ENCODE assay signal across 16 cellular contexts in the genomic region with DNA sequence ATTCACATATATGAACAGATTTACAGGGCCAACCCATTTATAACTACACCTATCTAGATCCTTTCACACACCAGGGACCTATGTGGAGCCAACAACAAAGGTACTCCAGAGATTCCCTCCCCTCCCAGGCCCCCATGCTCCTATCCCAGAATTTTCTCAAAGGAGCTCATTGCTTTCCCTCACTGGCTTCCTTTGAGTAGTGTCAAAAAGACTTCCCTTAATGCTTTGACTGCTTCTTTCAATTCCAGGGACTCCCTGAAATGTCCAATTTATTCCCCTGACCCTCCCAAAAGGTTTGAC. TPM values are rescaled to one million over a fixed set of nuclear protein-coding genes. Genes with fewer than 3 reads are reported as not detected.
DNase-seq lines count a peak whose midpoint lies in the region; ATAC-seq and TF ChIP-seq lines count a peak whose summit lies in the region.
"Had no signal": no experiment of that assay in that cellular context is flagged by ENCODE, and none has a peak within 500 bp of the region (broad histone marks: within the 10 kb centered on the region; RNA-seq: fewer than 3 reads in every experiment).

No MANE protein-coding gene starts in this region.

- POLR2A ChIA-PET in activated CD4-positive, alpha-beta memory T cell treated with anti-CD3 and anti-CD28 coated beads, Interleukin-2, amount 10 ng/mL, durations not matched to agents 7 days and 5 days (lab: Charles Lee), result no interaction called here
- POLR2A ChIA-PET in activated CD4-positive, alpha-beta memory T cell treated with anti-CD3 and anti-CD28 coated beads for 36 hours (lab: Charles Lee), result no interaction called here

- H3K9me3 ChIP-seq in SK-N-MC (ENCODE audit: low read depth, low read length), result no peaks in the 10 kb centered on the region
- H3K9me3 ChIP-seq in cardiac muscle cell (ENCODE audit: low read depth), result no peaks in the 10 kb centered on the region
- no peaks in the 10 kb centered on the region for H3K9me3 ChIP-seq in gastrocnemius medialis
- H3K9me3 ChIP-seq: BLaER1 had no signal

- intact Hi-C loops in activated CD4-positive, alpha-beta memory T cell treated with anti-CD3 and anti-CD28 coated beads for 36 hours (cut with micrococcal nuclease), result no loop called here
- intact Hi-C loops in gastrocnemius medialis (cut with DNase I; ENCODE audit: low total_unique reads), result loop anchor here (2.0 kb wide), 1 partner anchor 46 kb away; a partner anchor contains a TSS

- peaks cover 8% of the 10 kb centered on the region for H3K4me1 Mint-ChIP-seq in activated CD4-positive, alpha-beta memory T cell treated with anti-CD3 and anti-CD28 coated beads, Interleukin-2, amount 10 ng/mL, durations not matched to agents 7 days and 5 days
- no peaks in the 10 kb centered on the region for H3K4me1 Mint-ChIP-seq in activated CD4-positive, alpha-beta memory T cell treated with anti-CD3 and anti-CD28 coated beads for 36 hours (ENCODE audit: low read depth)

- DNase-seq in activated CD4-positive, alpha-beta memory T cell treated with anti-CD3 and anti-CD28 coated beads, Interleukin-2, amount 10 ng/mL, durations not matched to agents 7 days and 5 days, result no peak
- DNase-seq in activated CD4-positive, alpha-beta memory T cell treated with anti-CD3 and anti-CD28 coated beads for 36 hours, result no peak
- no peak for DNase-seq in SK-N-MC (ENCODE audit: low read depth, low spot score)
- DNase-seq in cardiac muscle cell (ENCODE audit: low read depth in 1 of 2, low spot score in 1 of 2), result no peak
- no peak for DNase-seq in gastrocnemius medialis
- DNase-seq in NCI-H187 treated with DMSO at 0.1 percent for 48 hours (lab: John Stamatoyannopoulos, UW), result no peak
- DNase-seq in NCI-H1694 treated with DMSO at 0.1 percent for 48 hours (lab: John Stamatoyannopoulos, UW), result no peak
- DNase-seq: activated naive CD4-positive, alpha-beta T cell; dorsolateral prefrontal cortex; hippocampal formation; MV-4-11; NCI-H524; small intestine had no signal

- ATAC-seq in gastrocnemius medialis, result peak in 1 of 2 donors; percentile 4
- ATAC-seq in HG03045 (IDR thresholded peaks at IDR 0.05; ENCODE audit: unreplicated experiment), result no peak

- no peaks in the 10 kb centered on the region for H3K27me3 Mint-ChIP-seq in activated CD4-positive, alpha-beta memory T cell treated with anti-CD3 and anti-CD28 coated beads, Interleukin-2, amount 10 ng/mL, durations not matched to agents 7 days and 5 days
- H3K27me3 Mint-ChIP-seq in activated CD4-positive, alpha-beta memory T cell treated with anti-CD3 and anti-CD28 coated beads for 36 hours, result no peaks in the 10 kb centered on the region

- H3K4me1 ChIP-seq in cardiac muscle cell (ENCODE audit: low read depth) (peaks cover 11% of the 10 kb centered on the region), gastrocnemius medialis (peaks cover 54 to 67% of the 10 kb centered on the region in 2 donors)
- H3K4me1 ChIP-seq: BLaER1 had no signal

- H3K27ac Mint-ChIP-seq in activated CD4-positive, alpha-beta memory T cell treated with anti-CD3 and anti-CD28 coated beads, Interleukin-2, amount 10 ng/mL, durations not matched to agents 7 days and 5 days, result no peak overlapping the region
- no peak overlapping the region for H3K27ac Mint-ChIP-seq in activated CD4-positive, alpha-beta memory T cell treated with anti-CD3 and anti-CD28 coated beads for 36 hours
- H3K27ac Mint-ChIP-seq: brain had no signal

- H3K4me3 Mint-ChIP-seq in activated CD4-positive, alpha-beta memory T cell treated with anti-CD3 and anti-CD28 coated beads, Interleukin-2, amount 10 ng/mL, durations not matched to agents 7 days and 5 days, result peak overlapping the region; percentile 1
- no peak overlapping the region for H3K4me3 Mint-ChIP-seq in activated CD4-positive, alpha-beta memory T cell treated with anti-CD3 and anti-CD28 coated beads for 36 hours
- H3K4me3 Mint-ChIP-seq: brain had no signal

- CTCF ChIA-PET in activated CD4-positive, alpha-beta memory T cell treated with anti-CD3 and anti-CD28 coated beads, Interleukin-2, amount 10 ng/mL, durations not matched to agents 7 days and 5 days (lab: Charles Lee), result no interaction called here
- CTCF ChIA-PET in activated CD4-positive, alpha-beta memory T cell treated with anti-CD3 and anti-CD28 coated beads for 36 hours (lab: Charles Lee), result interaction anchor here (0.7 kb wide), 1 partner anchor 9 kb away, joined by 3 read pairs; no protein-coding TSS in a partner anchor

- H3K4me3 ChIP-seq in SK-N-MC, result no peak overlapping the region
- no peak overlapping the region for H3K4me3 ChIP-seq in cardiac muscle cell
- peak overlapping the region in 2 of 4 donors; percentile 44 to 47 for H3K4me3 ChIP-seq in gastrocnemius medialis
- H3K4me3 ChIP-seq: BLaER1, dorsolateral prefrontal cortex had no signal

- peak overlapping the region; percentile 63 for H3K27ac ChIP-seq in SK-N-MC
- H3K27ac ChIP-seq in cardiac muscle cell, result peak overlapping the region; percentile 59
- peak overlapping the region; percentile 74 to 84 (median 77) for H3K27ac ChIP-seq in gastrocnemius medialis
- H3K27ac ChIP-seq: BLaER1, dorsolateral prefrontal cortex had no signal

- H3K27me3 ChIP-seq in cardiac muscle cell, result no peaks in the 10 kb centered on the region
- H3K27me3 ChIP-seq in gastrocnemius medialis, result no peaks in the 10 kb centered on the region
- H3K27me3 ChIP-seq: BLaER1, dorsolateral prefrontal cortex had no signal

- no peak for TF ChIP-seq CTCF in cardiac muscle cell (IDR thresholded peaks at IDR 0.05; ENCODE audit: low read depth, low read length)
- no peak for TF ChIP-seq CTCF in gastrocnemius medialis (IDR thresholded peaks at IDR 0.05 in 4 of 5, conservative IDR thresholded peaks at IDR 0.05 in 1 of 5)

- H3K36me3 ChIP-seq in SK-N-MC (ENCODE audit: insufficient read depth, low read length) (no peaks in the 10 kb centered on the region), cardiac muscle cell (no peaks in the 10 kb centered on the region), gastrocnemius medialis (no peaks in the 10 kb centered on the region)
- H3K36me3 ChIP-seq: BLaER1 had no signal

- in situ Hi-C loops in gastrocnemius medialis (cut with MboI; ENCODE audit: low sequenced_read_pairs in 4 of 4), result no loop called here

- no peaks in the 10 kb centered on the region for H3K9me3 Mint-ChIP-seq in activated CD4-positive, alpha-beta memory T cell treated with anti-CD3 and anti-CD28 coated beads, Interleukin-2, amount 10 ng/mL, durations not matched to agents 7 days and 5 days
- H3K9me3 Mint-ChIP-seq in activated CD4-positive, alpha-beta memory T cell treated with anti-CD3 and anti-CD28 coated beads for 36 hours, result no peaks in the 10 kb centered on the region
- H3K9me3 Mint-ChIP-seq: brain had no signal

- no peak for TF ChIP-seq POLR2A in gastrocnemius medialis (IDR thresholded peaks at IDR 0.05)

- H3K9ac ChIP-seq in SK-N-MC (ENCODE audit: insufficient read length), result no peak overlapping the region
- H3K9ac ChIP-seq: BLaER1 had no signal

- H3K36me3 Mint-ChIP-seq in activated CD4-positive, alpha-beta memory T cell treated with anti-CD3 and anti-CD28 coated beads, Interleukin-2, amount 10 ng/mL, durations not matched to agents 7 days and 5 days (ENCODE audit: low read depth), result no peaks in the 10 kb centered on the region
- H3K36me3 Mint-ChIP-seq in activated CD4-positive, alpha-beta memory T cell treated with anti-CD3 and anti-CD28 coated beads for 36 hours, result no peaks in the 10 kb centered on the region
- H3K36me3 Mint-ChIP-seq: brain had no signal

RNA-seq across cellular contexts. Expression of a gene that starts 46.6 kb away (rescaled TPM):
- 1 to 10 TPM; 4.2 to 6.0 TPM for total RNA-seq in activated CD4-positive, alpha-beta memory T cell treated with anti-CD3 and anti-CD28 coated beads, Interleukin-2, amount 10 ng/mL, durations not matched to agents 7 days and 5 days
- 1 to 10 TPM; 8.1 to 9.1 TPM for total RNA-seq in activated CD4-positive, alpha-beta memory T cell treated with anti-CD3 and anti-CD28 coated beads for 36 hours
- total RNA-seq in cardiac muscle cell, result 7.9 and 10.8 TPM in 2 replicates
- 3.1 and 5.5 TPM in 2 replicates for polyA plus RNA-seq in cardiac muscle cell
- 10 to 100 TPM in 1 of 4 donors, 1 to 10 TPM in 3; 4.9 to 15.5 (median 6.0) TPM for total RNA-seq in gastrocnemius medialis
